Comparison of ENCODE assay signal across 8 cellular contexts in the genomic region with DNA sequence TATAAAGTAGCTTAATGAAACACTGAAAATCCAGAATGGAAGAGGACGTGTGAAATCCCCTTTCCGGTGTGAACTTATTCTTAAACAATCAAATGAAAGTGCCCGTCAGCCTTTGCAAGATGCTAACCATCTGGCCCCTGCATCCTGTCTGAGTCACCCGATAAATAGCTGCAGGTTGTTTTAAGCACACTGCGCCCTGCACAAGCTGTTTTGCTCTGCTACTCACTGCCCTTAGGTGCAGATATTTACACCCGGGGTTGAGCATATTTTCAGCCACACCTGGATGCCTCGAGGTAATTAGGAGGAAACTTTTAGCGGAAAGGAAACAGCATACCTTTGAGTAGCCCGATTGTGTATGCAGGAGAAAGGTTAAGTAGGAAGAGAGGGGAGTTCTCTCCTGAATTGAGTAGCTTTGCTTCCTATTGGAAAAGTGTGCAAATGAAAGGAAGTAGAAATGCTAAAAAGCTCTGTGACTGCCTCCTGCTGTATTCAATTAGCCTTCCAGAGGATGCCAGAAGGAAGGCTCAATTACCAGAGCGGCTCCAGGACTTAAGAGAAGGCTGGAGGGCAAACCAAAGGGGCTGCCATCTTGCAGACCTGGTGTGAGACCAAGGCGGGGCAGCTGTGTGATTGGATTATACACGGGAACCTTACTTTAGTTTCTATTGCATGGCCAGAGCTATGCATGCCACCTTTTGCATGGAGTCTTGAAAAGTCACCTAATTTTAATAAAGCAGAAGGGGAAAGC. TPM values are rescaled to one million over a fixed set of nuclear protein-coding genes. Genes with fewer than 3 reads are reported as not detected.
DNase-seq lines count a peak whose midpoint lies in the region; ATAC-seq, FAIRE-seq and TF ChIP-seq lines count a peak whose summit lies in the region.

No MANE protein-coding gene starts in this region.

- no peak overlapping the region for H3K4me3 ChIP-seq in mucosa of descending colon

- H3K9me3 ChIP-seq in mucosa of descending colon, result no peaks in the 10 kb centered on the region

- DNase-seq in D721Med (ENCODE audit: insufficient read length, low spot score), result peak; percentile 36
- DNase-seq in NCI-H1694 (lab: John Stamatoyannopoulos, UW), result peak; percentile 65
- peak; percentile 91 for DNase-seq in amniotic epithelial cell (ENCODE audit: low read depth)
- peak in 1 of 3 donors; percentile 42 for DNase-seq in mucosa of descending colon

- no peak for FAIRE-seq in D721Med (lab: Jason Lieb, UNC)

- H3K36me3 ChIP-seq in mucosa of descending colon (ENCODE audit: low read depth), result no peaks in the 10 kb centered on the region

- TF ChIP-seq CTCF in D721Med (IDR thresholded peaks at IDR 0.05; ENCODE audit: insufficient read depth, missing control alignments), result no peak
- TF ChIP-seq CTCF in mucosa of descending colon (IDR thresholded peaks at IDR 0.05), result no peak

- ATAC-seq in GM21423 (IDR thresholded peaks at IDR 0.05; ENCODE audit: unreplicated experiment), result peak; percentile 89
- ATAC-seq in mucosa of descending colon, result peak; percentile 90
- no peak for ATAC-seq in GM18858 (IDR thresholded peaks at IDR 0.05; ENCODE audit: unreplicated experiment)
- no peak for ATAC-seq in GM18519 (IDR thresholded peaks at IDR 0.05; ENCODE audit: low FRiP score, unreplicated experiment)
- no peak for ATAC-seq in GM18520 (IDR thresholded peaks at IDR 0.05; ENCODE audit: unreplicated experiment)

- H3K4me1 ChIP-seq in mucosa of descending colon (ENCODE audit: low read depth), result peaks cover 5% of the 10 kb centered on the region

- intact Hi-C loops in mucosa of descending colon (cut with DNase I, micrococcal nuclease), result no loop called here

RNA-seq across cellular contexts. Expression of gene IRS2, which starts 42.5 kb away (rescaled TPM):
- 10 to 100 TPM; 14.0 to 31.4 (median 23.7) TPM for total RNA-seq in mucosa of descending colon

Comparison
In these comparisons a context has a peak if more than half of its experiments do, and no peak if none do; other contexts are left out.
1. ATAC-seq: peak in GM21423 (single experiment) and mucosa of descending colon (single experiment); none in GM18858 (single experiment), GM18519 (single experiment) and GM18520 (single experiment).